8 cellular contexts compared by ENCODE assay signal in the genomic region with DNA sequence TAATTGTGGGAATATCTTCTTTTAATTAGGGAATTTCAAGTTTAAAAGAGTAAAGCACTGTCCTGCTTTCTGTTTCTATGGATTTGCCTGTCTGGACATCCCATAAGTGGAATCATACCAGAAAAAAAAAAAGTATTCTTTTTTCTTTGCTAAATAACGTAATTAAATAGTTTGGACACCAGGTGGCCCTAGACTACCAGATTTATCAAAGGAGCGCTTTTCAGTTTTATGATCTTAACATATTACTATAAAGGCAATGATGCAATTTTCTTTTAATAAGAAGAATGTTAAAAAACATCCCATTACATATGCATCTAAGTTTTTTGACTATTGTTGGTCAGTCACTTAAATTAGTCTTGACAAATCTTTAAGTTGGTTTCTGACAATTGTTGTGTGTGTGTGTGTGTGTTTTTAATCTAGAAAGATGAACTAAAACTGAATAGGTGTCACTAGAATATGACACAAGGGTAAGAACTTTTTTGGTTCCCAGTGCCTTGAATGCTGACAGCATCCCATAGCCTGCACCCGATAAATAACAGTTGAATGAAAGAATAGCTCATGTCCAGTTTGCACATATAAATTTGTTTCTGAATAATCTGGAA. TPM values are rescaled to one million over a fixed set of nuclear protein-coding genes. Genes with fewer than 3 reads are reported as not detected.
DNase-seq lines count a peak whose midpoint lies in the region; ATAC-seq and TF ChIP-seq lines count a peak whose summit lies in the region.

No MANE protein-coding gene starts in this region.

- no peak overlapping the region for H3K27ac ChIP-seq in A673 (ENCODE audit: low read depth, low read length, poor library complexity, severe bottlenecking)

- H3K27me3 ChIP-seq in A673 (replicated peaks; ENCODE audit: insufficient read depth, low read depth, low read length, poor library complexity) = no peaks in the 10 kb centered on the region

- H3K4me1 ChIP-seq in A673 (ENCODE audit: insufficient read depth, low read length, poor library complexity, severe bottlenecking) = no peaks in the 10 kb centered on the region

- intact Hi-C loops in A673 (cut with micrococcal nuclease; ENCODE audit: unreplicated experiment) = loop anchor here (2.0 kb wide), 2 partner anchors 227 to 511 kb away; no protein-coding TSS in a partner anchor

- CTCF ChIA-PET in A673 (lab: Charles Lee) = interaction anchor here (0.7 to 0.8 kb wide), 2 partner anchors 226 to 512 kb away, joined by 3 to 4 read pairs; no protein-coding TSS in a partner anchor

- DNase-seq in A673 (ENCODE audit: low spot score) = peak; percentile 63
- DNase-seq in NCI-H69 (lab: John Stamatoyannopoulos, UW) = peak; percentile 58
- DNase-seq in cerebellar cortex (ENCODE audit: low spot score) = peak; percentile 55
- peak; percentile 40 for DNase-seq in myocyte (ENCODE audit: low read depth)
- no peak for DNase-seq in effector CD4-positive, alpha-beta T cell

- peaks cover 6% of the 10 kb centered on the region for H3K9me3 ChIP-seq in A673 (ENCODE audit: low read depth, low read length, poor library complexity, severe bottlenecking)

- TF ChIP-seq CTCF in A673 (conservative IDR thresholded peaks at IDR 0.05; ENCODE audit: low read depth, low read length) = peak; percentile 65
- TF ChIP-seq CTCF in GM12872 (IDR thresholded peaks at IDR 0.05; ENCODE audit: insufficient read depth, low read depth, low read length) = peak; percentile 26; the same call in 2 of the 3 replicates

- BruUV-seq in A673 (replicated peaks; lab: Mats Ljungman, UMichigan) = no TSS peak

- POLR2A ChIA-PET in A673 (lab: Charles Lee; ENCODE audit: low non-redundant PET) = no interaction called here

- H3K36me3 ChIP-seq in A673 (ENCODE audit: insufficient read depth, low read length, poor library complexity, severe bottlenecking) = no peaks in the 10 kb centered on the region

- H3K4me3 ChIP-seq in A673 (ENCODE audit: low read depth, low read length, poor library complexity, severe bottlenecking) = no peak overlapping the region

- ATAC-seq in HG03378 (IDR thresholded peaks at IDR 0.05; ENCODE audit: unreplicated experiment) = no peak
- no peak for ATAC-seq in GM21381 (IDR thresholded peaks at IDR 0.05; ENCODE audit: unreplicated experiment)

RNA-seq across cellular contexts. Expression of a gene that starts 49.5 kb away (rescaled TPM):
- total RNA-seq in A673 (2021) (31.9 and 33.7 TPM in 2 replicates), myocyte (25.9 and 39.3 TPM in 2 replicates)
- polyA plus RNA-seq in myocyte (2012) = 12.9 TPM

RNA-seq across cellular contexts. Expression of a gene that starts 49.7 kb away (rescaled TPM):
- total RNA-seq in A673 (2021) (143 and 149 TPM in 2 replicates), myocyte (23.3 and 37.4 TPM in 2 replicates)
- 32.6 TPM for polyA plus RNA-seq in myocyte (2012)

RNA-seq across cellular contexts. Expression of a gene that starts 57.3 kb away (rescaled TPM):
- 2.2 and 2.3 TPM in 2 replicates for total RNA-seq in A673 (2021)
- total RNA-seq in myocyte = not detected in 2 replicates
- 0.24 TPM for polyA plus RNA-seq in myocyte (2012)
